ENCODE assay signal across 8 cellular contexts in genomic region chr18:12307871-12308385, GRCh38. TPM values are rescaled to one million over a fixed set of nuclear protein-coding genes. Genes with fewer than 3 reads are reported as not detected.
A peak's percentile ranks its signal among the peaks of the same experiment; 100 is the strongest.
DNase-seq lines count a peak whose midpoint lies in the region; ATAC-seq and TF ChIP-seq lines count a peak whose summit lies in the region.

Gene TUBB6, plus strand, starts transcription at chr18:12308241. Its CDS starts 52 bp downstream, at chr18:12308293.

- intact Hi-C loops in left ventricle myocardium superior (cut with micrococcal nuclease): no loop called here

- DNase-seq in GM12865 (ENCODE audit: low read depth): peak; percentile 62
- DNase-seq in NCI-H446 treated with DMSO at 0.1 percent for 48 hours (lab: John Stamatoyannopoulos, UW): peak; percentile 28
- DNase-seq in left ventricle myocardium superior: peak; percentile 88
- DNase-seq in renal cortical epithelial cell (ENCODE audit: low read depth): no peak
- no peak for DNase-seq in NCI-H2107 treated with DMSO at 0.1 percent for 48 hours (lab: John Stamatoyannopoulos, UW; ENCODE audit: unreplicated experiment)

- H3K27ac ChIP-seq in 22Rv1 (peak within 1 kb of the TSS; percentile 51), adipose tissue (ENCODE audit: low read depth, low read length) (peak within 1 kb of the TSS; percentile 97)

- WGBS in adipose tissue, 3 donors: 1% methylated on average over 46 to 76 of the region's 76 CpGs

- ATAC-seq in HG02678 (IDR thresholded peaks at IDR 0.05; ENCODE audit: unreplicated experiment): peak; percentile 58
- ATAC-seq in left ventricle myocardium superior: peak; percentile 80

- TF ChIP-seq CTCF in 22Rv1 (IDR thresholded peaks at IDR 0.05): no peak; the same call in 1 of the 2 replicates
- TF ChIP-seq CTCF in GM12865 (IDR thresholded peaks at IDR 0.05; ENCODE audit: insufficient read depth, low read depth, low read length, missing control alignments): no peak

- H3K4me3 ChIP-seq in GM12865 (ENCODE audit: low read depth, low read length): peak within 1 kb of the TSS; percentile 56

RNA-seq across cellular contexts. Expression of gene TUBB6, which starts in this region (rescaled TPM):
- 100 to 1,000 TPM in 2 of 3 donors, 10 to 100 TPM in 1; 64.6 to 670 (median 182) TPM for polyA plus RNA-seq in adipose tissue
- total RNA-seq in left ventricle myocardium superior: 82.0 TPM
- total RNA-seq in renal cortical epithelial cell: 224 and 821 TPM in 2 replicates

Comparison
In these comparisons a context has a peak if more than half of its experiments do, and no peak if none do; other contexts are left out.
1. DNase-seq: peak in GM12865 (single experiment), NCI-H446 treated with DMSO at 0.1 percent for 48 hours (single experiment) and left ventricle myocardium superior (single experiment); none in renal cortical epithelial cell (single experiment) and NCI-H2107 treated with DMSO at 0.1 percent for 48 hours (single experiment).